ENCODE assay signal across 8 cellular contexts in the genomic region with DNA sequence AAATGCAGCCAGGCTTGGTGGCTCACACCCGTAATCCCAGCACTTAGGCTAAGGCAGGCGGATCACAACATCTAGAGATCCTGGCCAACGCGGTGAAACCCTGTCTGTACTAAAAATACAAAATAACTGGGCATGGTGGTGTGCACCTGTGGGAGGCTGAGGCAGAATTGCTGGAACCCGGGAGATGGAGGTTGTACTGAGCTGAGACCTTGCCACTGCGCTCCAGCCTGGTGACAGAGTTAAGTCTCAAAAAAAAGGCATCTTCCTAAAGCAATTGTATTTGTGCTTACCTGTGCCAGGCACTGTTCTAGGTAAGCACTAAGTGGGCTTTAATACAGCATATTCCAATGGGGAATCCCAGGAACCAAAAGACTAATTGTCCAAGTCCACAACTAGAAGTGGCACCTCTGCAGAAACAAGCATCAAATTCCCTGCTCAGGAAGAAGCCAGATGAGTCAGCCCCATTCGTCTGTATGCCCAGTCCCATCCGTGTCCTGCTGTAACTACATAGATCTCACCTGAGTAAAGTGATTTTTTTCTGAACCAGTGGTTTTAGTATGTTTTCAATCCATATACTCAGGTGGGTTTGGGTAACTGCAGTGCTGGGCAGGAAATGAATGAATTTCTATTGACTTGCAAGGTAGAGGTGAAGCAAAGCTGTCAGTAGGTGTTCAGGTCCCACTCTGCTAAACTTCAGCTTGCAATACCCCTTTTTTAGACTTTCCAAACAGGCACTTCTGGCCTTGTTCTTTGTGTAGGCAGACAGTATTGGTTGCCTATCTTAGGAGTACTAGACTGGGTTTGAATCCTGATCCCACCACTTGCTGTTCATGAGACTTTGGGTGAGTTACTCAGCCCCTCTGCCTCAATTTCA. TPM values are rescaled to one million over a fixed set of nuclear protein-coding genes. Genes with fewer than 3 reads are reported as not detected.
A peak's percentile ranks its signal among the peaks of the same experiment; 100 is the strongest.
DNase-seq lines count a peak whose midpoint lies in the region; ATAC-seq and TF ChIP-seq lines count a peak whose summit lies in the region.

No MANE protein-coding gene starts in this region.

- H3K4me3 ChIP-seq in PC-9 = no peak overlapping the region; the same call in 1 of the 2 replicates
- no peak overlapping the region for H3K4me3 ChIP-seq in neural progenitor cell

- peaks cover 40% of the 10 kb centered on the region for H3K79me2 ChIP-seq in PC-9 (ENCODE audit: low read depth)
- peaks cover 54% of the 10 kb centered on the region for H3K79me2 ChIP-seq in neural progenitor cell (ENCODE audit: low read depth)

- peak overlapping the region; percentile 95 for H3K4me3 Mint-ChIP-seq in MCF 10A (ENCODE audit: unreplicated experiment)
- peak overlapping the region; percentile 15 for H3K4me3 Mint-ChIP-seq in neural progenitor cell

- H3K4me2 ChIP-seq in PC-9 (peak overlapping the region; percentile 99), neural progenitor cell (peak overlapping the region; percentile 85)

- H3K4me1 ChIP-seq in PC-9 (replicated peaks; ENCODE audit: insufficient read depth) (peaks cover 25% of the 10 kb centered on the region), neural progenitor cell (peaks cover 26% of the 10 kb centered on the region)

- POLR2A ChIA-PET in PC-9 (lab: Charles Lee; ENCODE audit: unreplicated experiment) = interaction anchor here (0.6 kb wide), 3 partner anchors 13 to 635 kb away, joined by 3 to 5 read pairs (median 5); no protein-coding TSS in a partner anchor
- POLR2A ChIA-PET in MCF 10A (lab: Yijun Ruan, JAX) = interaction anchor here (0.6 to 14.1 kb wide), 32 partner anchors 6 to 317 kb away, joined by 3 to 237 read pairs (median 5); partner anchors contain the start of genes ATP5IF1, GMEB1, MED18 and RNU11

- H3K9me3 Mint-ChIP-seq in MCF 10A (ENCODE audit: unreplicated experiment) (no peaks in the 10 kb centered on the region), neural progenitor cell (no peaks in the 10 kb centered on the region)

- ATAC-seq in GM21381 (IDR thresholded peaks at IDR 0.05; ENCODE audit: unreplicated experiment) (no peak), HG03159 (IDR thresholded peaks at IDR 0.05; ENCODE audit: unreplicated experiment) (no peak)

- CTCF ChIA-PET in PC-9 (lab: Charles Lee) (interaction anchor here (0.5 to 0.6 kb wide), 2 partner anchors 91 to 104 kb away, joined by 3 to 5 read pairs; no protein-coding TSS in a partner anchor), MCF 10A (lab: Yijun Ruan, JAX) (interaction anchor here (1.1 kb wide), 1 partner anchor 60 kb away, joined by 3 read pairs; no protein-coding TSS in a partner anchor)

- H3K9me3 ChIP-seq in PC-9 (ENCODE audit: insufficient read depth, low read depth) (no peaks in the 10 kb centered on the region), neural progenitor cell (ENCODE audit: low read depth) (no peaks in the 10 kb centered on the region)

- no TSS peak for BruUV-seq in PC-9 (replicated peaks; lab: Mats Ljungman, UMichigan)
- no TSS peak for BruUV-seq in MCF 10A (replicated peaks; lab: Mats Ljungman, UMichigan)

- intact Hi-C loops in PC-9 (cut with micrococcal nuclease; ENCODE audit: unreplicated experiment) (no loop called here), MCF 10A (cut with micrococcal nuclease) (no loop called here)

- peak overlapping the region; percentile 99 for H3K27ac ChIP-seq in PC-9
- peak overlapping the region; percentile 91 for H3K27ac ChIP-seq in neural progenitor cell

- peak; percentile 87 for TF ChIP-seq POLR2A in GM19099 (IDR thresholded peaks at IDR 0.05; ENCODE audit: extremely low read depth, insufficient read length, low read depth)

- H4K20me1 ChIP-seq in PC-9 (ENCODE audit: insufficient read depth) = peaks cover 48% of the 10 kb centered on the region
- H4K20me1 ChIP-seq in neural progenitor cell (ENCODE audit: low read depth) = peaks cover 68% of the 10 kb centered on the region

- H3K4me1 Mint-ChIP-seq in MCF 10A (ENCODE audit: insufficient read depth, unreplicated experiment) = peaks cover 25% of the 10 kb centered on the region
- peaks cover 44% of the 10 kb centered on the region for H3K4me1 Mint-ChIP-seq in neural progenitor cell

- H3K9ac ChIP-seq in neural progenitor cell = no peak overlapping the region

- H3F3A ChIP-seq in PC-9 (ENCODE audit: insufficient read depth, low read depth) (peaks cover 95% of the 10 kb centered on the region), neural progenitor cell (ENCODE audit: low read depth) (peaks cover 90% of the 10 kb centered on the region)

- H3K36me3 Mint-ChIP-seq in MCF 10A (ENCODE audit: insufficient read depth, unreplicated experiment) (peaks cover 100% of the 10 kb centered on the region), neural progenitor cell (peaks cover 42% of the 10 kb centered on the region)

- H3K36me3 ChIP-seq in PC-9 (ENCODE audit: low read depth) (peaks cover 45% of the 10 kb centered on the region), neural progenitor cell (peaks cover 34% of the 10 kb centered on the region)

- DNase-seq in PC-9 = peak in 1 of 2 experiments; percentile 67
- DNase-seq in MCF 10A (ENCODE audit: unreplicated experiment) = peak; percentile 68
- DNase-seq in neural progenitor cell (ENCODE audit: low spot score) = no peak
- DNase-seq in NCI-H510A (lab: John Stamatoyannopoulos, UW) = no peak
- no peak for DNase-seq in AG08395 (ENCODE audit: low spot score)

- H2AFZ ChIP-seq in PC-9 (no peak overlapping the region), neural progenitor cell (replicated peaks) (no peak overlapping the region)

- H3K27me3 ChIP-seq in PC-9 (ENCODE audit: insufficient read depth, low read depth) (0 out of 2 replicates have a peak, but pooled peaks cover 3% of the 10 kb centered on the region), neural progenitor cell (no peaks in the 10 kb centered on the region)

- no peaks in the 10 kb centered on the region for H3K9me2 ChIP-seq in PC-9 (ENCODE audit: insufficient read depth)

- TF ChIP-seq CTCF in PC-9 (conservative IDR thresholded peaks at IDR 0.05) (no peak), MCF 10A (IDR thresholded peaks at IDR 0.05; ENCODE audit: unreplicated experiment) (no peak), neural progenitor cell (IDR thresholded peaks at IDR 0.05) (no peak)

- H3K27ac Mint-ChIP-seq in MCF 10A (ENCODE audit: low read depth, unreplicated experiment) = peak overlapping the region; percentile 98
- H3K27ac Mint-ChIP-seq in neural progenitor cell = peak overlapping the region; percentile 84

- no peaks in the 10 kb centered on the region for H3K27me3 Mint-ChIP-seq in MCF 10A (ENCODE audit: insufficient read depth, unreplicated experiment)
- H3K27me3 Mint-ChIP-seq in neural progenitor cell (ENCODE audit: insufficient read depth, low read depth) = peaks cover 2% of the 10 kb centered on the region

RNA-seq across cellular contexts. Expression of gene RCC1, which starts 4.7 kb away (rescaled TPM):
- total RNA-seq in PC-9 (2021) = 134 and 156 TPM in 2 replicates
- 30.3 and 42.4 TPM in 2 replicates for total RNA-seq in MCF 10A (2022)
- total RNA-seq in neural progenitor cell (ENCODE audit: low replicate concordance) = 34.8 and 62.3 TPM in 2 replicates

RNA-seq across cellular contexts. Expression of gene TRNAU1AP, which starts 42.3 kb away (rescaled TPM):
- total RNA-seq in PC-9 (2021) (31.7 and 43.0 TPM in 2 replicates), MCF 10A (2022) (28.2 and 33.4 TPM in 2 replicates), neural progenitor cell (ENCODE audit: low replicate concordance) (43.9 and 50.0 TPM in 2 replicates)
